ENCODE assay signal across 8 cellular contexts in genomic region chr1:25818569-25818968, GRCh38. TPM values are rescaled to one million over a fixed set of nuclear protein-coding genes. Genes with fewer than 3 reads are reported as not detected.
A peak's percentile ranks its signal among the peaks of the same experiment; 100 is the strongest.
DNase-seq lines count a peak whose midpoint lies in the region; ATAC-seq and TF ChIP-seq lines count a peak whose summit lies in the region.

No MANE protein-coding gene starts in this region.

- TF ChIP-seq POLR2A in prostate gland (IDR thresholded peaks at IDR 0.05) (no peak), GM18505 (IDR thresholded peaks at IDR 0.05; ENCODE audit: borderline replicate concordance, extremely low read depth, insufficient read depth, insufficient read length) (no peak)

- in situ Hi-C loops in GM23248 (cut with MboI) = loop anchor here (25.0 kb wide), 1 partner anchor 581 kb away; the partner anchor contains the start of genes RSRP1 and SYF2

- H2AFZ ChIP-seq in GM23248 (peak overlapping the region; percentile 84), SU-DHL-6 (ENCODE audit: low read depth, low read length, severe bottlenecking) (no peak overlapping the region)

- H3K4me2 ChIP-seq in GM23248 (ENCODE audit: unreplicated experiment) (peak overlapping the region; percentile 89), SU-DHL-6 (ENCODE audit: low read depth, low read length, poor library complexity, severe bottlenecking) (peak overlapping the region; percentile 62)

- H3K79me2 ChIP-seq in GM23248 (ENCODE audit: insufficient read depth) (peaks cover 38% of the 10 kb centered on the region), SU-DHL-6 (ENCODE audit: insufficient read depth, low read length) (0 out of 2 replicates have a peak, but pooled peaks cover 6% of the 10 kb centered on the region)

- peaks cover 18% of the 10 kb centered on the region for H3F3A ChIP-seq in GM23248 (ENCODE audit: insufficient read depth)
- peaks cover 8% of the 10 kb centered on the region; the same call in 1 of the 2 replicates for H3F3A ChIP-seq in SU-DHL-6 (ENCODE audit: insufficient read depth)

- intact Hi-C loops in prostate gland (cut with DNase I) = no loop called here

- H3K27ac ChIP-seq in GM23248 (peak overlapping the region; percentile 61), SU-DHL-6 (ENCODE audit: low read depth, low read length) (no peak overlapping the region), prostate gland (peak overlapping the region; percentile 77 to 87)

- WGBS in GM23248 (ENCODE audit: low coverage in 1 of 2, low lambda C conversion rate in 2 of 2, missing lambda C conversion rate in 2 of 2), 2 experiments = 13 to 16% methylated on average over 6 of the region's 6 CpGs
- WGBS in prostate gland = 33% methylated on average over 6 of the region's 6 CpGs

- H4K20me1 ChIP-seq in GM23248 (ENCODE audit: insufficient read depth) (no peaks in the 10 kb centered on the region), SU-DHL-6 (ENCODE audit: low read depth, low read length) (no peaks in the 10 kb centered on the region)

- H3K9me2 ChIP-seq in GM23248 (ENCODE audit: insufficient read depth) (no peaks in the 10 kb centered on the region), SU-DHL-6 (replicated peaks; ENCODE audit: insufficient read depth, low read length) (no peaks in the 10 kb centered on the region)

- H3K36me3 ChIP-seq in GM23248 (ENCODE audit: low read depth) (no peaks in the 10 kb centered on the region), SU-DHL-6 (ENCODE audit: low read length) (no peaks in the 10 kb centered on the region), prostate gland (no peaks in the 10 kb centered on the region)

- H3K27me3 ChIP-seq in GM23248 (replicated peaks; ENCODE audit: insufficient read depth) (no peaks in the 10 kb centered on the region), SU-DHL-6 (ENCODE audit: low read length) (no peaks in the 10 kb centered on the region), prostate gland (replicated peaks; ENCODE audit: insufficient read depth) (no peaks in the 10 kb centered on the region)

- ATAC-seq in GM18505 (IDR thresholded peaks at IDR 0.05; ENCODE audit: unreplicated experiment) = no peak

- H3K4me3 ChIP-seq in GM23248 = peak overlapping the region; percentile 82
- H3K4me3 ChIP-seq in SU-DHL-6 (ENCODE audit: insufficient read depth, low read length, poor library complexity, severe bottlenecking) = no peak overlapping the region
- H3K4me3 ChIP-seq in fibroblast of pulmonary artery (replicated peaks; ENCODE audit: low read depth, low read length) = peak overlapping the region; percentile 3
- peak overlapping the region in 1 of 2 donors; percentile 86 for H3K4me3 ChIP-seq in prostate gland

- H3K4me1 ChIP-seq in GM23248 (ENCODE audit: insufficient read depth) (peaks cover 25% of the 10 kb centered on the region), prostate gland (replicated peaks) (peaks cover 11% of the 10 kb centered on the region)

- DNase-seq in GM23248 (peak; percentile 29), fibroblast of pulmonary artery (ENCODE audit: low read depth) (no peak), prostate gland (ENCODE audit: low spot score) (no peak), H4 (ENCODE audit: low spot score) (no peak), Kasumi-1 (lab: John Stamatoyannopoulos, UW) (no peak), NK-92 (lab: John Stamatoyannopoulos, UW; ENCODE audit: unreplicated experiment) (no peak)

- TF ChIP-seq CTCF in SU-DHL-6 (IDR thresholded peaks at IDR 0.05; ENCODE audit: insufficient read depth, low read length, poor library complexity, severe bottlenecking) = no peak
- no peak for TF ChIP-seq CTCF in fibroblast of pulmonary artery (IDR thresholded peaks at IDR 0.05; ENCODE audit: low read length, missing control alignments)
- TF ChIP-seq CTCF in prostate gland (IDR thresholded peaks at IDR 0.05) = no peak

- no peaks in the 10 kb centered on the region for H3K9me3 ChIP-seq in GM23248 (ENCODE audit: low read depth)
- H3K9me3 ChIP-seq in SU-DHL-6 (ENCODE audit: insufficient read depth, low read length) = no peaks in the 10 kb centered on the region
- no peaks in the 10 kb centered on the region for H3K9me3 ChIP-seq in prostate gland

- H3K9ac ChIP-seq in GM23248 = peak overlapping the region; percentile 83
- no peak overlapping the region for H3K9ac ChIP-seq in SU-DHL-6 (ENCODE audit: low read length)

RNA-seq across cellular contexts. Expression of gene MTFR1L, which starts 1.2 kb away (rescaled TPM):
- 57.2 and 58.3 TPM in 2 replicates for total RNA-seq in GM23248 (2014; rRNA removed; shearing (Covaris generic))
- 74.2 and 78.1 TPM in 2 replicates for polyA plus RNA-seq in GM23248 (2016; fragmentation: Nextera tagmentation; extraction: Ambion mirVana)
- 100 to 1,000 TPM in 1 of 2 donors, 10 to 100 TPM in 1; 82.2 to 112 TPM for total RNA-seq in prostate gland
- 24.4 and 31.7 TPM in 2 replicates for total RNA-seq in H4 (2014; rRNA removed; shearing (Covaris generic))

RNA-seq across cellular contexts. Expression of gene SELENON, which starts 18.6 kb away (rescaled TPM):
- total RNA-seq in GM23248 (2014; rRNA removed; shearing (Covaris generic)) = 45.3 and 49.7 TPM in 2 replicates
- 8.3 and 9.0 TPM in 2 replicates for polyA plus RNA-seq in GM23248 (2016; fragmentation: Nextera tagmentation; extraction: Ambion mirVana)
- total RNA-seq in prostate gland = 10 to 100 TPM; 89.7 to 90.0 TPM
- 27.7 and 32.1 TPM in 2 replicates for total RNA-seq in H4 (2014; rRNA removed; shearing (Covaris generic))

RNA-seq across cellular contexts. Expression of gene AUNIP, which starts 40.7 kb away (rescaled TPM):
- 1.6 and 2.2 TPM in 2 replicates for total RNA-seq in GM23248 (2014; rRNA removed; shearing (Covaris generic))
- 2.3 and 3.2 TPM in 2 replicates for polyA plus RNA-seq in GM23248 (2016; fragmentation: Nextera tagmentation; extraction: Ambion mirVana)
- 1 to 10 TPM in 1 of 2 donors, under 1 TPM in 1; 0.32 to 4.3 TPM for total RNA-seq in prostate gland
- 8.7 and 12.4 TPM in 2 replicates for total RNA-seq in H4 (2014; rRNA removed; shearing (Covaris generic))

RNA-seq across cellular contexts. Expression of gene PAQR7, which starts 56.9 kb away (rescaled TPM):
- 18.6 and 20.6 TPM in 2 replicates for total RNA-seq in GM23248 (2014; rRNA removed; shearing (Covaris generic))
- polyA plus RNA-seq in GM23248 (2016; fragmentation: Nextera tagmentation; extraction: Ambion mirVana) = 12.7 and 12.9 TPM in 2 replicates
- 10 to 100 TPM in 1 of 2 donors, 1 to 10 TPM in 1; 7.8 to 74.0 TPM for total RNA-seq in prostate gland
- 2.8 and 3.2 TPM in 2 replicates for total RNA-seq in H4 (2014; rRNA removed; shearing (Covaris generic))
